In genomic region chr4:150235795-150236385, GRCh38 we compare ENCODE assay signal across 15 cellular contexts.
DNase-seq lines count a peak whose midpoint lies in the region; ATAC-seq and TF ChIP-seq lines count a peak whose summit lies in the region.
"Had no signal": no experiment of that assay in that cellular context is flagged by ENCODE, and none has a peak within 500 bp of the region (broad histone marks: within the 10 kb centered on the region; RNA-seq: fewer than 3 reads in every experiment).

No MANE protein-coding gene starts in this region.

- peak overlapping the region; percentile 44 for H3K4me3 ChIP-seq in GM23248
- H3K4me3 ChIP-seq in ascending aorta = no peak overlapping the region
- H3K4me3 ChIP-seq in fibroblast of villous mesenchyme (ENCODE audit: low read depth, low read length) = no peak overlapping the region
- H3K4me3 ChIP-seq in retinal pigment epithelial cell (ENCODE audit: low read length) = no peak overlapping the region
- H3K4me3 ChIP-seq: lower lobe of right lung, ovary had no signal

- WGBS in GM23248 (ENCODE audit: low coverage in 1 of 2, low lambda C conversion rate in 2 of 2, missing lambda C conversion rate in 2 of 2), 2 experiments = 67 to 81% methylated on average over 6 of the region's 6 CpGs

- no peaks in the 10 kb centered on the region for H3K27me3 ChIP-seq in GM23248 (replicated peaks; ENCODE audit: insufficient read depth)
- no peaks in the 10 kb centered on the region for H3K27me3 ChIP-seq in ascending aorta
- H3K27me3 ChIP-seq: ovary had no signal

- ATAC-seq in activated T-helper 17 cell treated with anti-CD3 and anti-CD28 coated beads, Interleukin-2, amount 50 U/mL, for 72 hours (replicated peaks) = no peak
- no peak for ATAC-seq in HG02798 (IDR thresholded peaks at IDR 0.05; ENCODE audit: poor library complexity, unreplicated experiment)
- ATAC-seq: lower lobe of right lung, Right ventricle myocardium inferior had no signal

- H3K9me3 ChIP-seq in GM23248 (ENCODE audit: low read depth) (no peaks in the 10 kb centered on the region), ascending aorta (no peaks in the 10 kb centered on the region)
- H3K9me3 ChIP-seq: lower lobe of right lung, ovary had no signal

- peaks cover 46% of the 10 kb centered on the region for H3F3A ChIP-seq in GM23248 (ENCODE audit: insufficient read depth)

- H2AFZ ChIP-seq in GM23248 = peak overlapping the region; percentile 11; the same call in 1 of the 2 replicates

- peak overlapping the region; percentile 82 for H3K27ac ChIP-seq in GM23248
- H3K27ac ChIP-seq in ascending aorta = peak overlapping the region; percentile 75 to 82
- H3K27ac ChIP-seq: lower lobe of right lung, ovary had no signal

- no peaks in the 10 kb centered on the region for H3K4me1 Mint-ChIP-seq in activated T-helper 17 cell treated with anti-CD3 and anti-CD28 coated beads, Interleukin-2, amount 50 U/mL, for 72 hours
- H3K4me1 Mint-ChIP-seq: B cell had no signal

- no peak overlapping the region for H3K4me3 Mint-ChIP-seq in activated T-helper 17 cell treated with anti-CD3 and anti-CD28 coated beads, Interleukin-2, amount 50 U/mL, for 72 hours
- H3K4me3 Mint-ChIP-seq: activated CD4-positive, alpha-beta memory T cell treated with anti-CD3 and anti-CD28 coated beads for 36 hours; B cell had no signal

- H3K4me2 ChIP-seq in GM23248 (ENCODE audit: unreplicated experiment) = peak overlapping the region; percentile 72

- no peaks in the 10 kb centered on the region for H3K36me3 ChIP-seq in GM23248 (ENCODE audit: low read depth)
- H3K36me3 ChIP-seq in ascending aorta = no peaks in the 10 kb centered on the region
- H3K36me3 ChIP-seq: lower lobe of right lung, ovary had no signal

- H3K4me1 ChIP-seq in GM23248 (ENCODE audit: insufficient read depth) = peaks cover 46% of the 10 kb centered on the region
- peaks cover 0 to 30% of the 10 kb centered on the region in 2 donors for H3K4me1 ChIP-seq in ascending aorta
- H3K4me1 ChIP-seq: lower lobe of right lung had no signal

- H3K27ac Mint-ChIP-seq in activated T-helper 17 cell treated with anti-CD3 and anti-CD28 coated beads, Interleukin-2, amount 50 U/mL, for 72 hours = no peak overlapping the region
- H3K27ac Mint-ChIP-seq: activated CD4-positive, alpha-beta memory T cell treated with anti-CD3 and anti-CD28 coated beads for 36 hours; activated T-helper 2 cell treated with anti-CD3 and anti-CD28 coated beads, Interferon-gamma antibody, Interleukin-2, Interleukin-4, amounts not matched to agents 10 μg/mL and 5 μg/mL and 100 μg/mL, durations not matched to agents 14 hours and 24 hours and 36 hours; B cell had no signal

- no peak for DNase-seq in GM23248
- no peak for DNase-seq in ascending aorta (ENCODE audit: low spot score in 2 of 2)
- DNase-seq in fibroblast of villous mesenchyme (ENCODE audit: low read depth) = peak; percentile 55
- peak; percentile 29 for DNase-seq in retinal pigment epithelial cell (ENCODE audit: low read depth)
- DNase-seq in activated CD4-positive, alpha-beta T cell treated with anti-CD3 and anti-CD28 coated beads for 48 hours = no peak
- no peak for DNase-seq in activated effector memory CD4-positive, alpha-beta T cell treated with Interleukin-2 at 50 U/mL for 16 hours
- DNase-seq: activated CD4-positive, alpha-beta memory T cell treated with anti-CD3 and anti-CD28 coated beads for 36 hours; lower lobe of right lung; NCI-H187 treated with DMSO at 0.1 percent for 48 hours; ovary had no signal

- in situ Hi-C loops in GM23248 (cut with MboI) = no loop called here

- TF ChIP-seq CTCF in ascending aorta (IDR thresholded peaks at IDR 0.05) (no peak), fibroblast of villous mesenchyme (IDR thresholded peaks at IDR 0.05; ENCODE audit: insufficient read depth, low read depth, low read length) (no peak), retinal pigment epithelial cell (conservative IDR thresholded peaks at IDR 0.05; ENCODE audit: low read depth, low read length) (no peak)

- H4K20me1 ChIP-seq in GM23248 (ENCODE audit: insufficient read depth) = no peaks in the 10 kb centered on the region

- no peaks in the 10 kb centered on the region for H3K79me2 ChIP-seq in GM23248 (ENCODE audit: insufficient read depth)

- peaks cover 28% of the 10 kb centered on the region for H3K27me3 Mint-ChIP-seq in activated T-helper 17 cell treated with anti-CD3 and anti-CD28 coated beads, Interleukin-2, amount 50 U/mL, for 72 hours
- H3K27me3 Mint-ChIP-seq: B cell had no signal

- peak overlapping the region; percentile 48 for H3K9ac ChIP-seq in GM23248

- intact Hi-C loops in ascending aorta (cut with DNase I) = loop anchor here (2.0 to 10.0 kb wide), 2 partner anchors 157 to 1791 kb away; partner anchors contain the start of genes DCLK2 and NR3C2

- H3K9me2 ChIP-seq in GM23248 (ENCODE audit: insufficient read depth) = no peaks in the 10 kb centered on the region

- no peaks in the 10 kb centered on the region for H3K9me3 Mint-ChIP-seq in activated T-helper 17 cell treated with anti-CD3 and anti-CD28 coated beads, Interleukin-2, amount 50 U/mL, for 72 hours
- H3K9me3 Mint-ChIP-seq: activated CD4-positive, alpha-beta memory T cell treated with anti-CD3 and anti-CD28 coated beads for 36 hours; activated T-helper 2 cell treated with anti-CD3 and anti-CD28 coated beads, Interferon-gamma antibody, Interleukin-2, Interleukin-4, amounts not matched to agents 10 μg/mL and 5 μg/mL and 100 μg/mL, durations not matched to agents 14 hours and 24 hours and 36 hours had no signal

- H3K36me3 Mint-ChIP-seq in activated T-helper 17 cell treated with anti-CD3 and anti-CD28 coated beads, Interleukin-2, amount 50 U/mL, for 72 hours (ENCODE audit: low read depth) = no peaks in the 10 kb centered on the region
- H3K36me3 Mint-ChIP-seq: activated CD4-positive, alpha-beta memory T cell treated with anti-CD3 and anti-CD28 coated beads for 36 hours had no signal

Comparison
In these comparisons a context has a peak if more than half of its experiments do, and no peak if none do; other contexts are left out.
1. DNase-seq: peak in fibroblast of villous mesenchyme (single experiment) and retinal pigment epithelial cell (single experiment); none in GM23248 (single experiment), ascending aorta (0 of 2), activated CD4-positive, alpha-beta T cell treated with anti-CD3 and anti-CD28 coated beads for 48 hours (single experiment) and activated effector memory CD4-positive, alpha-beta T cell treated with Interleukin-2 at 50 U/mL for 16 hours (single experiment).